ENCODE assay signal across 1 cellular context in the genomic region with DNA sequence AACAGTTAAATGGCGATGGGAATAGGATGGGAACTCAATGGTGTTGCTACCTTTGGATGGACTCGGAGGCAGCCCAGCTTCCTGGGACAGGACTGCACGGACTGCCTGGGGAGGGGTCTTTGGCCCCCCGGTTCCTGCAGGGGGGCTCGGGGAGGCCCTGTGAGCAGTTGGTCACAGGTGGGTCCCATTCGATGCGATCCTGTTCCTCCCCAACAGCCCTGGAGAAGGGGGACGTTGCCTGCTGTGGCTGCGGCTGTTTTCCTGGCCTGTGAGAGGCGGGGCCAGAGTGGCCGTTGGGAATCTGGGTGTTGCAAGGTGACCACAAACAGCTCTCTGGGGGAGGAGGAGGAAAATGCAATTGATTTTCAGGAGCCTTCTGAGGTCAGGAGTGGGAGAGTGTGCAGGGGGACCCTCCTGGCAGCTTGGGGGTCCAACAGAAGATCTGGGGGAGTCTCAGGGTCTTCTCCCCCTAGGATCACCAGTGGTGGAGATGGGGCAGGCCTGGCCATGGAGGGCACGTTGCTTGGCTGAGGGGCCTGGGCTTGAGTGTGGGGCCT.
TF ChIP-seq lines count a peak whose summit lies in the region.

No MANE protein-coding gene starts in this region.

TF ChIP-seq in A549, 52 proteins besides CTCF, POLR2A, EP300 and RAD21:
- TF ChIP-seq MYC (IDR thresholded peaks at IDR 0.05; ENCODE audit: borderline replicate concordance, low read length) (no peak), HES2 (IDR thresholded peaks at IDR 0.05) (no peak), CHD2 (IDR thresholded peaks at IDR 0.05; ENCODE audit: low read length, partially characterized antibody) (no peak), ZC3H11A (IDR thresholded peaks at IDR 0.05) (no peak), RNF2 (IDR thresholded peaks at IDR 0.05; ENCODE audit: borderline replicate concordance, low read depth) (no peak), RFX5 (IDR thresholded peaks at IDR 0.05) (no peak), JUNB (IDR thresholded peaks at IDR 0.05) (no peak), MAZ (IDR thresholded peaks at IDR 0.05; ENCODE audit: borderline replicate concordance, low read depth, low read length) (no peak), TFCP2L1 (CRISPR knock-in tag; IDR thresholded peaks at IDR 0.05) (no peak), HOXA7 (CRISPR knock-in tag; IDR thresholded peaks at IDR 0.05) (no peak), SMC3 (IDR thresholded peaks at IDR 0.05) (no peak)
